Comparison of ENCODE assay signal across 15 cellular contexts in the genomic region with DNA sequence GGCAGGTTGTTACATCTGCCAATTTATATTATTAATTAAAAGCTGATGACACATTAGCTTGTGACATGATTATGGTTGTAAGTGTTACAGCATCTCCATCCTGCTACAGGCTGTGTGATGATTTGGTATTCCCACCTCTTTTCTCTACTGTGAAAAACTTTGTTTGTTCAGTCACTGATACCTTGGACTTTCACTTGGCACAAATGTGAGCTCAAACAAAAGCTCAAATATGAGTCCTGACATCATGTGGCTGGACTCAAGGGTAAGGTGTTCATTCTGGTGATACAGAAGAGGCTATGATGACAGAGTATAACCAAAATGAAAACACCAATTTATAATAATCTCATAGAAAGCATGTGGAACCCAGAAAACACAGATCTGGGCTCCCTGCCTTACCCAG. TPM values are rescaled to one million over a fixed set of nuclear protein-coding genes. Genes with fewer than 3 reads are reported as not detected.
DNase-seq lines count a peak whose midpoint lies in the region; ATAC-seq and TF ChIP-seq lines count a peak whose summit lies in the region.
"Had no signal": no experiment of that assay in that cellular context is flagged by ENCODE, and none has a peak within 500 bp of the region (broad histone marks: within the 10 kb centered on the region; RNA-seq: fewer than 3 reads in every experiment).

No MANE protein-coding gene starts in this region.

- H3K9me2 ChIP-seq in hepatocyte (replicated peaks; ENCODE audit: insufficient read depth): no peaks in the 10 kb centered on the region

- DNase-seq in NCI-H2196 (lab: John Stamatoyannopoulos, UW; ENCODE audit: unreplicated experiment) (peak; percentile 4), NCI-H2196 treated with DMSO at 0.1 percent for 48 hours (lab: John Stamatoyannopoulos, UW; ENCODE audit: unreplicated experiment) (no peak), hepatocyte (ENCODE audit: low spot score) (no peak), right lobe of liver (peak in 1 of 3 donors; percentile 47), posterior cingulate gyrus (no peak), adrenal gland (no peak)
- no peak for DNase-seq in stimulated activated CD4-positive, alpha-beta T cell treated with anti-CD3 and anti-CD28 coated beads, Interleukin-12 subunit alpha, Interleukin-12 subunit beta, amount 100 ng/mL, for 4 hours
- DNase-seq: AML-193; CD4-positive, alpha-beta memory T cell; H9 had no signal

- intact Hi-C loops in right lobe of liver (cut with DNase I): no loop called here
- intact Hi-C loops in posterior cingulate gyrus (cut with DNase I): no loop called here
- intact Hi-C loops in adrenal gland (cut with DNase I): no loop called here

- H3K4me2 ChIP-seq in hepatocyte: no peak overlapping the region
- H3K4me2 ChIP-seq: A549 had no signal

- H3K36me3 ChIP-seq in hepatocyte (replicated peaks; ENCODE audit: insufficient read depth, low read depth) (no peaks in the 10 kb centered on the region), right lobe of liver (no peaks in the 10 kb centered on the region), adrenal gland (replicated peaks in 1 of 2) (no peaks in the 10 kb centered on the region)

- no peaks in the 10 kb centered on the region for H3K79me2 ChIP-seq in hepatocyte

- H3K9me3 ChIP-seq in hepatocyte (ENCODE audit: low read depth): no peaks in the 10 kb centered on the region
- H3K9me3 ChIP-seq in right lobe of liver: no peaks in the 10 kb centered on the region
- peaks cover 0 to 8% (median 6%) of the 10 kb centered on the region in 3 donors for H3K9me3 ChIP-seq in adrenal gland (replicated peaks in 1 of 3)

- TF ChIP-seq CTCF in hepatocyte (IDR thresholded peaks at IDR 0.05; ENCODE audit: poor library complexity) (no peak), right lobe of liver (IDR thresholded peaks at IDR 0.05) (no peak), adrenal gland (IDR thresholded peaks at IDR 0.05) (no peak)

- H3K27me3 ChIP-seq in hepatocyte (no peaks in the 10 kb centered on the region), right lobe of liver (no peaks in the 10 kb centered on the region), adrenal gland (no peaks in the 10 kb centered on the region)

- no peak overlapping the region for H2AFZ ChIP-seq in hepatocyte

- TF ChIP-seq POLR2A in right lobe of liver (IDR thresholded peaks at IDR 0.05) (no peak), adrenal gland (IDR thresholded peaks at IDR 0.05) (no peak)

- no peaks in the 10 kb centered on the region for H4K20me1 ChIP-seq in hepatocyte (ENCODE audit: insufficient read depth, poor library complexity, severe bottlenecking)

- no peak overlapping the region for H3K4me3 ChIP-seq in hepatocyte
- no peak overlapping the region for H3K4me3 ChIP-seq in right lobe of liver
- H3K4me3 ChIP-seq in adrenal gland: no peak overlapping the region
- H3K4me3 ChIP-seq: A549 had no signal

- H3K27ac ChIP-seq in hepatocyte: peak overlapping the region; percentile 34
- peak overlapping the region in 2 of 3 donors; percentile 17 to 41 for H3K27ac ChIP-seq in right lobe of liver
- no peak overlapping the region for H3K27ac ChIP-seq in adrenal gland
- H3K27ac ChIP-seq: 22Rv1, A549, C4-2B had no signal

- no peaks in the 10 kb centered on the region for H3K4me1 ChIP-seq in hepatocyte (ENCODE audit: insufficient read depth)
- H3K4me1 ChIP-seq in right lobe of liver: peaks cover 0 to 3% (median 0%) of the 10 kb centered on the region in 4 donors
- no peaks in the 10 kb centered on the region for H3K4me1 ChIP-seq in adrenal gland (replicated peaks in 1 of 2)
- H3K4me1 ChIP-seq: A549 had no signal

- ATAC-seq in right lobe of liver: peak; percentile 93 to 99 (median 96)
- ATAC-seq: A549 had no signal

RNA-seq across cellular contexts. Expression of gene IL36A, which starts 11.4 kb away (rescaled TPM):
- total RNA-seq in hepatocyte: not detected in 2 replicates
- polyA plus RNA-seq in hepatocyte: not detected in 2 replicates
- total RNA-seq in right lobe of liver: not detected
- not detected for total RNA-seq in adrenal gland
- not detected for polyA plus RNA-seq in adrenal gland
- total RNA-seq: CD4-positive, alpha-beta memory T cell; H1; H9 had no signal
- polyA plus RNA-seq: A549, BJ, H1 had no signal

RNA-seq across cellular contexts. Expression of gene IL36G, which starts 16.0 kb away (rescaled TPM):
- 0.20 TPM in 1 of 2 replicates, not detected in the other for total RNA-seq in hepatocyte
- 1.0 TPM in 1 of 2 replicates, not detected in the other for polyA plus RNA-seq in hepatocyte
- total RNA-seq in right lobe of liver: not detected
- not detected for total RNA-seq in adrenal gland
- not detected for polyA plus RNA-seq in adrenal gland
- total RNA-seq: CD4-positive, alpha-beta memory T cell; H1; H9 had no signal
- polyA plus RNA-seq: BJ; CD4-positive, alpha-beta memory T cell had no signal

RNA-seq across cellular contexts. Expression of gene IL36B, which starts 58.8 kb away (rescaled TPM):
- total RNA-seq in hepatocyte: not detected in 2 replicates
- not detected in 2 replicates for polyA plus RNA-seq in hepatocyte
- total RNA-seq in right lobe of liver: not detected
- total RNA-seq in adrenal gland: not detected
- not detected for polyA plus RNA-seq in adrenal gland
- total RNA-seq: CD4-positive, alpha-beta memory T cell; H1; H9 had no signal
- polyA plus RNA-seq: A549; BJ; CD4-positive, alpha-beta memory T cell; H1 had no signal

Comparison
In these comparisons a context has a peak if more than half of its experiments do, and no peak if none do; other contexts are left out.
1. H3K27ac ChIP-seq: peak in hepatocyte (single experiment) and right lobe of liver (2 of 3); none in adrenal gland (0 of 5).